ENCODE assay signal across 15 cellular contexts in genomic region chr12:50488801-50489200, GRCh38.
"Had no signal": no experiment of that assay in that cellular context is flagged by ENCODE, and none has a peak within 500 bp of the region (broad histone marks: within the 10 kb centered on the region; RNA-seq: fewer than 3 reads in every experiment).

No MANE protein-coding gene starts in this region.

- ATAC-seq: gastroesophageal sphincter; naive thymus-derived CD4-positive, alpha-beta T cell had no signal

- DNase-seq: colonic mucosa; effector CD4-positive, alpha-beta T cell; endodermal cell; foreskin fibroblast; glutamatergic neuron; kidney glomerular epithelial cell; naive thymus-derived CD4-positive, alpha-beta T cell; nephron progenitor cell; posterior cingulate gyrus; sigmoid colon; stimulated activated naive CD4-positive, alpha-beta T cell; stomach; substantia nigra; transverse colon had no signal
